In genomic region chr2:76120176-76120575, GRCh38 we compare ENCODE assay signal across 24 cellular contexts.
"Had no signal": no experiment of that assay in that cellular context is flagged by ENCODE, and none has a peak within 500 bp of the region (broad histone marks: within the 10 kb centered on the region; RNA-seq: fewer than 3 reads in every experiment).

No MANE protein-coding gene starts in this region.

- DNase-seq: activated CD4-positive, alpha-beta memory T cell treated with anti-CD3 and anti-CD28 coated beads, Interleukin-2, amount 10 ng/mL, durations not matched to agents 7 days and 5 days; activated CD4-positive, alpha-beta T cell treated with anti-CD3 and anti-CD28 coated beads, Interleukin-2, amount 10 ng/mL, durations not matched to agents 24 days and 14 days; activated CD4-positive, CD25-positive, alpha-beta regulatory T cell treated with anti-CD3 and anti-CD28 coated beads, Interleukin-2, amount 50 U/mL, for 72 hours; activated CD8-positive, alpha-beta memory T cell treated with anti-CD3 and anti-CD28 coated beads, Interleukin-2, amount 50 U/mL, for 48 hours; activated gamma-delta T cell treated with Interleukin-2 at 50 U/mL for 16 hours; activated naive CD4-positive, alpha-beta T cell treated with anti-CD3 and anti-CD28 coated beads, Interleukin-2, amount 50 U/mL, for 16 hours; activated T-cell treated with anti-CD3 and anti-CD28 coated beads, Interleukin-2, amount 50 U/mL, for 24 hours; caudate nucleus; effector CD4-positive, alpha-beta T cell; foreskin keratinocyte; heart right ventricle; kidney glomerular epithelial cell; left lung; lower lobe of right lung; right lobe of liver; stimulated activated CD4-positive, alpha-beta T cell treated with anti-CD3 and anti-CD28 coated beads, Interleukin-2, amount 100 ng/mL, for 48 hours; stimulated activated naive CD4-positive, alpha-beta T cell treated with Interleukin-2 at 50 U/mL for 16 hours; T-cell; trophoblast cell; uterus had no signal

- H3K27ac ChIP-seq: esophagus muscularis mucosa, foreskin keratinocyte, heart right ventricle, left lung, lower lobe of right lung, right lobe of liver, thoracic aorta, uterus had no signal

- H3K27ac Mint-ChIP-seq: activated CD4-positive, alpha-beta memory T cell treated with anti-CD3 and anti-CD28 coated beads, Interleukin-2, amount 10 ng/mL, durations not matched to agents 7 days and 5 days; activated CD4-positive, alpha-beta T cell treated with anti-CD3 and anti-CD28 coated beads, Interleukin-2, amount 10 ng/mL, durations not matched to agents 24 days and 14 days; activated T-cell treated with anti-CD3 and anti-CD28 coated beads, Interleukin-2, amount 50 U/mL, for 24 hours; nephron; progenitor cell of endocrine pancreas; T-cell had no signal

- H3K4me1 ChIP-seq: esophagus muscularis mucosa, foreskin keratinocyte, heart right ventricle, left lung, lower lobe of right lung, right lobe of liver, uterus had no signal

- H3K27me3 ChIP-seq: esophagus muscularis mucosa, foreskin keratinocyte, heart right ventricle, left lung, right lobe of liver, uterus had no signal

- ATAC-seq: foreskin keratinocyte, heart right ventricle, left lung, lower lobe of right lung, T-cell had no signal

- H3K36me3 Mint-ChIP-seq: T-cell had no signal

- H3K9me3 ChIP-seq: left lung, lower lobe of right lung, right lobe of liver, thoracic aorta, uterus had no signal

- H3K4me1 Mint-ChIP-seq: activated CD4-positive, alpha-beta memory T cell treated with anti-CD3 and anti-CD28 coated beads, Interleukin-2, amount 10 ng/mL, durations not matched to agents 7 days and 5 days; activated CD4-positive, alpha-beta T cell treated with anti-CD3 and anti-CD28 coated beads, Interleukin-2, amount 10 ng/mL, durations not matched to agents 24 days and 14 days; nephron; T-cell had no signal

- H3K4me3 ChIP-seq: esophagus muscularis mucosa, heart right ventricle, left lung, lower lobe of right lung, right lobe of liver, thoracic aorta, uterus had no signal

- H3K36me3 ChIP-seq: esophagus muscularis mucosa, heart right ventricle, left lung, lower lobe of right lung, right lobe of liver, thoracic aorta, uterus had no signal

- H3K4me3 Mint-ChIP-seq: activated CD4-positive, alpha-beta memory T cell treated with anti-CD3 and anti-CD28 coated beads, Interleukin-2, amount 10 ng/mL, durations not matched to agents 7 days and 5 days; activated CD4-positive, alpha-beta T cell treated with anti-CD3 and anti-CD28 coated beads, Interleukin-2, amount 10 ng/mL, durations not matched to agents 24 days and 14 days; activated T-cell treated with anti-CD3 and anti-CD28 coated beads, Interleukin-2, amount 50 U/mL, for 24 hours; nephron; T-cell had no signal

- H3K27me3 Mint-ChIP-seq: activated CD4-positive, alpha-beta memory T cell treated with anti-CD3 and anti-CD28 coated beads, Interleukin-2, amount 10 ng/mL, durations not matched to agents 7 days and 5 days; activated CD4-positive, alpha-beta T cell treated with anti-CD3 and anti-CD28 coated beads, Interleukin-2, amount 10 ng/mL, durations not matched to agents 24 days and 14 days; activated T-cell treated with anti-CD3 and anti-CD28 coated beads, Interleukin-2, amount 50 U/mL, for 24 hours; progenitor cell of endocrine pancreas; T-cell had no signal
